In the genomic region with DNA sequence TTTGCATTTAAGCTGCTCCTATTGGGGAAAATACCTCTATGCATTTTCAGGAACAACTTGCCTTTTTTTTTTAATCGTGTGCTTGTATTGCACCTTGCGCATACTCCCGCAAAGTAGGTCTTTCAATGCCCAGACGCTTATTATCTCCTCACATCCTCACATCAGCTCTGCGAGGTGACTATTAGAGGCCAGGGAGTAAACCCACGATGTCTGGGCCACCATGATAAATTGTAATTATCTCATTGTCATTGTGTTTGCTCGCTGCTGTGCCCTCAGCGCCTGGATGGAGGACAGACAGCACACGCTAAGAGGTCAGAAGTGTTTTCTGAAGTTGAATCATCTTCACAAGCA, we compare ENCODE assay signal across 8 cellular contexts. TPM values are rescaled to one million over a fixed set of nuclear protein-coding genes. Genes with fewer than 3 reads are reported as not detected.
DNase-seq lines count a peak whose midpoint lies in the region; ATAC-seq and TF ChIP-seq lines count a peak whose summit lies in the region.

No MANE protein-coding gene starts in this region.

- H3K27me3 Mint-ChIP-seq in Calu3 (ENCODE audit: unreplicated experiment) (no peaks in the 10 kb centered on the region), neural crest cell (ENCODE audit: low read depth) (no peaks in the 10 kb centered on the region)

- BruUV-seq in Calu3 (replicated peaks; lab: Mats Ljungman, UMichigan), result no TSS peak

- H3K36me3 Mint-ChIP-seq in Calu3 (ENCODE audit: insufficient read depth, unreplicated experiment) (peaks cover 27% of the 10 kb centered on the region), neural crest cell (ENCODE audit: low read depth) (peaks cover 2% of the 10 kb centered on the region)

- H3K27ac ChIP-seq in cingulate gyrus (ENCODE audit: low read depth, low read length), result peak overlapping the region; percentile 75

- peaks cover 13% of the 10 kb centered on the region for H3K4me1 Mint-ChIP-seq in Calu3 (ENCODE audit: low read depth, unreplicated experiment)
- peaks cover 39% of the 10 kb centered on the region for H3K4me1 Mint-ChIP-seq in neural crest cell

- H3K4me3 Mint-ChIP-seq in Calu3 (ENCODE audit: low read depth, unreplicated experiment) (peak overlapping the region; percentile 72), neural crest cell (peak overlapping the region; percentile 92)

- intact Hi-C loops in Calu3 (cut with micrococcal nuclease; ENCODE audit: unreplicated experiment), result loop anchor here (5.0 kb wide), 1 partner anchor 85 kb away; no protein-coding TSS in a partner anchor

- H3K27ac Mint-ChIP-seq in Calu3 (ENCODE audit: unreplicated experiment) (no peak overlapping the region), neural crest cell (ENCODE audit: unreplicated experiment) (peak overlapping the region; percentile 0)

- TF ChIP-seq CTCF in Calu3 (IDR thresholded peaks at IDR 0.05; ENCODE audit: unreplicated experiment) (no peak), neural crest cell (conservative IDR thresholded peaks at IDR 0.05) (no peak)

- no peak for ATAC-seq in GM18873 (IDR thresholded peaks at IDR 0.05; ENCODE audit: low FRiP score, unreplicated experiment)

- CTCF ChIA-PET in Calu3 (lab: Charles Lee), result no interaction called here

- DNase-seq in Calu3 (no peak), NCI-H2227 (lab: John Stamatoyannopoulos, UW; ENCODE audit: unreplicated experiment) (peak; percentile 62), neural crest cell (ENCODE audit: low read depth, low spot score) (no peak), activated gamma-delta T cell (lab: John Stamatoyannopoulos, UW) (no peak), GM19238 (ENCODE audit: insufficient read length, low spot score) (no peak), NCI-H2171 treated with DMSO at 0.1 percent for 48 hours (lab: John Stamatoyannopoulos, UW) (no peak)

- H3K9me3 Mint-ChIP-seq in Calu3 (ENCODE audit: low read depth, unreplicated experiment), result no peaks in the 10 kb centered on the region
- peaks cover 2% of the 10 kb centered on the region for H3K9me3 Mint-ChIP-seq in neural crest cell

RNA-seq across cellular contexts. Expression of gene RELL1, which starts 1.0 kb away (rescaled TPM):
- total RNA-seq in Calu3 (2022) (15.4 and 18.2 TPM in 2 replicates), neural crest cell (30.3 and 33.6 TPM in 2 replicates)
